Comparison of ENCODE assay signal across 17 cellular contexts in genomic region chr12:65642006-65642695, GRCh38.
DNase-seq lines count a peak whose midpoint lies in the region; ATAC-seq and TF ChIP-seq lines count a peak whose summit lies in the region.
"Had no signal": no experiment of that assay in that cellular context is flagged by ENCODE, and none has a peak within 500 bp of the region (broad histone marks: within the 10 kb centered on the region; RNA-seq: fewer than 3 reads in every experiment).

No MANE protein-coding gene starts in this region.

- peaks cover 10% of the 10 kb centered on the region for H3K4me1 ChIP-seq in mammary epithelial cell (ENCODE audit: insufficient read depth, low read length)
- H3K4me1 ChIP-seq in mesenchymal stem cell (ENCODE audit: control insufficient read depth, insufficient read depth, low read depth, low read length) = no peaks in the 10 kb centered on the region

- no peak overlapping the region for H4K91ac ChIP-seq in mesenchymal stem cell (ENCODE audit: low read length)

- H3K79me2 ChIP-seq in mammary epithelial cell (ENCODE audit: insufficient read depth, low read length) = no peaks in the 10 kb centered on the region

- intact Hi-C loops in mammary epithelial cell (cut with micrococcal nuclease) = no loop called here

- peak overlapping the region in 1 of 2 experiments; percentile 44 for H3K18ac ChIP-seq in mesenchymal stem cell (ENCODE audit: low read depth in 1 of 2, low read length in 2 of 2)

- ATAC-seq in GM21528 (IDR thresholded peaks at IDR 0.05; ENCODE audit: low FRiP score, unreplicated experiment) (no peak), GM18861 (IDR thresholded peaks at IDR 0.05; ENCODE audit: unreplicated experiment) (no peak)

- H3K4ac ChIP-seq in mesenchymal stem cell (ENCODE audit: low read depth in 1 of 2, low read length in 2 of 2) = no peak overlapping the region

- H3K23ac ChIP-seq in mesenchymal stem cell (ENCODE audit: low read length in 2 of 2) = no peak overlapping the region

- H2BK12ac ChIP-seq in mesenchymal stem cell (ENCODE audit: low read length in 2 of 2) = peak overlapping the region in 1 of 2 experiments; percentile 1

- in situ Hi-C loops in mammary epithelial cell (cut with MboI; ENCODE audit: low sequenced_read_pairs in 2 of 2) = no loop called here

- TF ChIP-seq CTCF in AG09309 (IDR thresholded peaks at IDR 0.05; ENCODE audit: control insufficient read depth, insufficient read depth, low read depth, low read length, missing control alignments) (peak; percentile 0), mammary epithelial cell (conservative IDR thresholded peaks at IDR 0.05 in 1 of 2, IDR thresholded peaks at IDR 0.05 in 1 of 2; ENCODE audit: extremely low read depth in 1 of 2, insufficient read depth in 1 of 2, low read depth in 1 of 2, low read length in 2 of 2) (no peak)

- H4K20me1 ChIP-seq in mammary epithelial cell (ENCODE audit: insufficient read depth, low read length) = no peaks in the 10 kb centered on the region

- WGBS in mammary epithelial cell (ENCODE audit: low coverage, missing lambda C conversion rate) = 86% methylated on average over 5 of the region's 5 CpGs
- WGBS in mesenchymal stem cell = 69% methylated on average over 4 of the region's 5 CpGs

- H3K9ac ChIP-seq in mammary epithelial cell (ENCODE audit: insufficient read depth, low read length) (no peak overlapping the region), mesenchymal stem cell (ENCODE audit: low read length) (peak overlapping the region; percentile 89)

- H3K27ac ChIP-seq in mammary epithelial cell (ENCODE audit: insufficient read depth, low read depth, low read length) (peak overlapping the region; percentile 96), mesenchymal stem cell (ENCODE audit: low read length, poor library complexity, severe bottlenecking) (no peak overlapping the region)
- H3K27ac ChIP-seq: RWPE1, SJCRH30 had no signal

- H3K27me3 ChIP-seq in mammary epithelial cell (ENCODE audit: insufficient read depth, low read length) (no peaks in the 10 kb centered on the region), mesenchymal stem cell (ENCODE audit: control insufficient read depth in 1 of 2, insufficient read depth in 1 of 2, low read length in 2 of 2) (no peaks in the 10 kb centered on the region)
- H3K27me3 ChIP-seq: SJCRH30 had no signal

- POLR2A ChIA-PET in HEK293T (lab: Yijun Ruan, JAX) = no interaction called here

- no peak overlapping the region for H4K8ac ChIP-seq in mesenchymal stem cell (ENCODE audit: low read length)

- H3K4me3 ChIP-seq in AG09309 (ENCODE audit: control insufficient read depth, low read depth, low read length) (no peak overlapping the region), mammary epithelial cell (replicated peaks in 1 of 3; ENCODE audit: insufficient read depth in 1 of 3, low read depth in 2 of 3, low read length in 3 of 3) (no peak overlapping the region), mesenchymal stem cell (ENCODE audit: insufficient read depth in 1 of 2, low read depth in 1 of 2, low read length in 2 of 2) (no peak overlapping the region)
- H3K4me3 ChIP-seq: SJCRH30 had no signal

- DNase-seq in AG09309 (ENCODE audit: low read depth) (no peak), HEK293T (ENCODE audit: extremely low spot score) (no peak), mammary epithelial cell (peak; percentile 35), mesenchymal stem cell (no peak), middle frontal gyrus (ENCODE audit: extremely low spot score, low spot score) (no peak)
- DNase-seq: AML-193, EL, H9, Kasumi-1, NCI-H1417, NCI-H187 treated with DMSO at 0.1 percent for 48 hours, NCI-H526 treated with DMSO at 0.1 percent for 48 hours, OCI-M1, SJCRH30 had no signal

- no peak overlapping the region for H2BK120ac ChIP-seq in mesenchymal stem cell (ENCODE audit: low read depth, low read length)

- no peaks in the 10 kb centered on the region for H3K36me3 ChIP-seq in mammary epithelial cell (ENCODE audit: insufficient read depth, low read length)
- no peaks in the 10 kb centered on the region for H3K36me3 ChIP-seq in mesenchymal stem cell (ENCODE audit: control insufficient read depth in 1 of 2, insufficient read depth in 2 of 2, low read depth in 1 of 2, low read length in 2 of 2)
- H3K36me3 ChIP-seq: SJCRH30 had no signal

- H3K9me3 ChIP-seq in mammary epithelial cell (replicated peaks; ENCODE audit: insufficient read depth, low read length) (no peaks in the 10 kb centered on the region), mesenchymal stem cell (ENCODE audit: control insufficient read depth, low read length) (no peaks in the 10 kb centered on the region)
- H3K9me3 ChIP-seq: SJCRH30 had no signal

- no peak overlapping the region for H2BK15ac ChIP-seq in mesenchymal stem cell (ENCODE audit: low read depth, poor library complexity, severe bottlenecking)

- no TSS peak for BruUV-seq in mammary epithelial cell (replicated peaks; lab: Mats Ljungman, UMichigan)

- CTCF ChIA-PET in HEK293T (lab: Yijun Ruan, JAX) = no interaction called here
- CTCF ChIA-PET in mammary epithelial cell (lab: Charles Lee; ENCODE audit: low non-redundant PET) = no interaction called here

- H2BK5ac ChIP-seq in mesenchymal stem cell (ENCODE audit: low read depth, low read length, poor library complexity, severe bottlenecking) = no peak overlapping the region

- dilution Hi-C loops in mammary epithelial cell (cut with HindIII; ENCODE audit: low sequenced_read_pairs) = no loop called here

- H3K4me2 ChIP-seq in mammary epithelial cell (ENCODE audit: insufficient read depth, low read depth, low read length) (no peak overlapping the region), mesenchymal stem cell (ENCODE audit: low read length, poor library complexity, severe bottlenecking) (no peak overlapping the region)

- H2AFZ ChIP-seq in mammary epithelial cell (ENCODE audit: low read depth, low read length) (no peak overlapping the region), mesenchymal stem cell (ENCODE audit: low read depth, low read length) (no peak overlapping the region)

- H3K79me1 ChIP-seq in mesenchymal stem cell (replicated peaks; ENCODE audit: low read length, poor library complexity, severe bottlenecking) = no peaks in the 10 kb centered on the region

- H2AK5ac ChIP-seq in mesenchymal stem cell (ENCODE audit: low read length, severe bottlenecking) = no peak overlapping the region

- H3K14ac ChIP-seq in mesenchymal stem cell (ENCODE audit: low read length in 2 of 2) = no peak overlapping the region

TF ChIP-seq in HEK293T, 16 proteins besides CTCF, POLR2A, EP300 and RAD21:
- TF ChIP-seq PKNOX1 (IDR thresholded peaks at IDR 0.05) = peak; percentile 30; the same call in 1 of the 2 replicates
- TF ChIP-seq HDGF (IDR thresholded peaks at IDR 0.05; ENCODE audit: borderline replicate concordance) = no peak
